In the genomic region with DNA sequence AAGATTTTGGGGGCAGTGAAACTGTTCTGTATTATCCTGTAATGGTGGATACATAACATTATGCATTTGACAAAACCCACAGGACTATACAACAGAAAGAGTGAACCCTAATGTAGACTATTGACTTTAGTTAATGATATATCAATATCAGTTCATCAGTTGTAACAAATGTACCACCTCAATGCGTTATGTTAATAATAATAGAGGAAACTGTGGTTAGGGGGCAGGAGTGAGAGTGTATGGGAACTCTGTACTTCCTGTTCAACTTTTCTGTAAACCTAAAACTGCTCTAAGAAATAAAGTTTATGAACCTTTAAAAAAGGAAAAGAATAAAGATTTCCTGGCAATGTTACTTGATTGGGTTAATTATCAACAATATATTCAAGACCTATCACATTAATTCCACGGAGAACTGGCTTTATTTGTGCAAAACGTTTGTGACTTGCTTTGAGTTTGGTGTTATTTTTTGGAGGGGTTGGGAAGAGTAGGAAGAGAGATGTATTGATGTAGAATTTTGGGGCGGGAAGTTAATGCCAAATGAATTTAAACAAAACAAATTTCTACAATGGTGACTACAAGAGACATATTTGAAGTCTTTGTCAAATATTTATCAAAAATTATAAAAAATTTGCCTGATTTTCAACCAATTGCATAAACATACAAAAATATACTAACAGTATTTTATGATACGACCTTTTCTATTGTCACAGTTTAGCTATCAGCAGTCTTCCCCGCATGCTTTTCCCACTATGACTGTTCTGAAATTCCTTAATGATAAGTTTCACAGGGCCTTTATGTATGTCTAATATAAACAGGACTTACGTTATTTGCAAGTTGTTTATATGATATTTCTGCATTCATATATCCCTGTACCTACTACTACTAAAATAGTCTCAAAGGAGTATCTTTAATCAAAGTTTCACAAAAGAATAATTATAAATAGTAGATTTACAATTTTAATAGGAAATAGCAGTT, we compare ENCODE assay signal across 9 cellular contexts. TPM values are rescaled to one million over a fixed set of nuclear protein-coding genes. Genes with fewer than 3 reads are reported as not detected.
A peak's percentile ranks its signal among the peaks of the same experiment; 100 is the strongest.
DNase-seq lines count a peak whose midpoint lies in the region; ATAC-seq and TF ChIP-seq lines count a peak whose summit lies in the region.
"Had no signal": no experiment of that assay in that cellular context is flagged by ENCODE, and none has a peak within 500 bp of the region (broad histone marks: within the 10 kb centered on the region; RNA-seq: fewer than 3 reads in every experiment).

No MANE protein-coding gene starts in this region.

- no peak for DNase-seq in activated CD4-positive, alpha-beta T cell treated with anti-CD3 and anti-CD28 coated beads for 36 hours
- no peak for DNase-seq in activated CD4-positive, alpha-beta T cell treated with anti-CD3 and anti-CD28 coated beads for 48 hours
- no peak for DNase-seq in esophagus muscularis mucosa (ENCODE audit: extremely low spot score)
- no peak for DNase-seq in stimulated activated naive B cell treated with anti-CD40 and anti-IgM and Interleukin-4, amounts not matched to agents 10 μg/mL and 1 μg/mL and 100 μg/mL, for 72 hours
- no peak for DNase-seq in caudate nucleus (lab: John Stamatoyannopoulos, UW)

- WGBS in esophagus muscularis mucosa = 57% methylated on average over 7 of the region's 7 CpGs

- H3K9me3 Mint-ChIP-seq in activated CD4-positive, alpha-beta T cell treated with anti-CD3 and anti-CD28 coated beads for 36 hours (ENCODE audit: low read depth) = no peaks in the 10 kb centered on the region
- H3K9me3 Mint-ChIP-seq in stimulated activated naive B cell treated with anti-CD40 and anti-IgM and Interleukin-4, amounts not matched to agents 10 μg/mL and 1 μg/mL and 100 μg/mL, for 72 hours = no peaks in the 10 kb centered on the region

- H3K27ac Mint-ChIP-seq in activated CD4-positive, alpha-beta T cell treated with anti-CD3 and anti-CD28 coated beads for 36 hours = no peak overlapping the region
- H3K27ac Mint-ChIP-seq in stimulated activated naive B cell treated with anti-CD40 and anti-IgM and Interleukin-4, amounts not matched to agents 10 μg/mL and 1 μg/mL and 100 μg/mL, for 72 hours = no peak overlapping the region

- no peaks in the 10 kb centered on the region for H3K36me3 Mint-ChIP-seq in activated CD4-positive, alpha-beta T cell treated with anti-CD3 and anti-CD28 coated beads for 36 hours (ENCODE audit: low read depth)
- H3K36me3 Mint-ChIP-seq in stimulated activated naive B cell treated with anti-CD40 and anti-IgM and Interleukin-4, amounts not matched to agents 10 μg/mL and 1 μg/mL and 100 μg/mL, for 72 hours = peaks cover 6 to 11% of the 10 kb centered on the region in 2 donors

- CTCF ChIA-PET in activated CD4-positive, alpha-beta T cell treated with anti-CD3 and anti-CD28 coated beads for 36 hours (lab: Charles Lee) = interaction anchor here (1.0 to 5.5 kb wide), 5 partner anchors 11 to 122 kb away, joined by 3 to 43 read pairs (median 4); no protein-coding TSS in a partner anchor

- no peaks in the 10 kb centered on the region for H3K9me3 ChIP-seq in OCI-LY3 (ENCODE audit: insufficient read depth, low read length)
- H3K9me3 ChIP-seq in esophagus muscularis mucosa = no peaks in the 10 kb centered on the region

- no peak overlapping the region for H3K9ac ChIP-seq in OCI-LY3 (ENCODE audit: low read length)

- no peaks in the 10 kb centered on the region for H3K27me3 ChIP-seq in OCI-LY3 (ENCODE audit: low read depth, low read length)
- H3K27me3 ChIP-seq in esophagus muscularis mucosa = no peaks in the 10 kb centered on the region

- H3K36me3 ChIP-seq in OCI-LY3 (replicated peaks; ENCODE audit: low read depth, low read length) = no peaks in the 10 kb centered on the region
- no peaks in the 10 kb centered on the region for H3K36me3 ChIP-seq in esophagus muscularis mucosa

- peaks cover 40% of the 10 kb centered on the region for H3K4me1 Mint-ChIP-seq in activated CD4-positive, alpha-beta T cell treated with anti-CD3 and anti-CD28 coated beads for 36 hours
- peaks cover 21 to 44% of the 10 kb centered on the region in 2 donors for H3K4me1 Mint-ChIP-seq in stimulated activated naive B cell treated with anti-CD40 and anti-IgM and Interleukin-4, amounts not matched to agents 10 μg/mL and 1 μg/mL and 100 μg/mL, for 72 hours

- H3K27me3 Mint-ChIP-seq in activated CD4-positive, alpha-beta T cell treated with anti-CD3 and anti-CD28 coated beads for 36 hours = no peaks in the 10 kb centered on the region
- H3K27me3 Mint-ChIP-seq in stimulated activated naive B cell treated with anti-CD40 and anti-IgM and Interleukin-4, amounts not matched to agents 10 μg/mL and 1 μg/mL and 100 μg/mL, for 72 hours = no peaks in the 10 kb centered on the region

- no peak for TF ChIP-seq POLR2A in esophagus muscularis mucosa (IDR thresholded peaks at IDR 0.05; ENCODE audit: low read depth)

- POLR2A ChIA-PET in activated CD4-positive, alpha-beta T cell treated with anti-CD3 and anti-CD28 coated beads for 36 hours (lab: Charles Lee) = no interaction called here

- peaks cover 8% of the 10 kb centered on the region for H4K20me1 ChIP-seq in OCI-LY3 (ENCODE audit: insufficient read depth, low read length)

- H3K4me3 ChIP-seq in OCI-LY3 (ENCODE audit: low read length) (peak overlapping the region; percentile 97), esophagus muscularis mucosa (peak overlapping the region in 1 of 4 donors; percentile 97)

- H3K4me3 Mint-ChIP-seq in activated CD4-positive, alpha-beta T cell treated with anti-CD3 and anti-CD28 coated beads for 36 hours = peak overlapping the region; percentile 21
- H3K4me3 Mint-ChIP-seq in stimulated activated naive B cell treated with anti-CD40 and anti-IgM and Interleukin-4, amounts not matched to agents 10 μg/mL and 1 μg/mL and 100 μg/mL, for 72 hours = peak overlapping the region; percentile 27 to 31

- peak overlapping the region; percentile 83 for H3K4me2 ChIP-seq in OCI-LY3 (ENCODE audit: low read length)

- H3K27ac ChIP-seq in OCI-LY3 (ENCODE audit: low read length) (no peak overlapping the region), esophagus muscularis mucosa (replicated peaks in 1 of 4) (peak overlapping the region; percentile 96 to 100 (median 100)), caudate nucleus (ENCODE audit: low read depth, low read length) (no peak overlapping the region)

- TF ChIP-seq CTCF in OCI-LY3 (IDR thresholded peaks at IDR 0.05; ENCODE audit: low read depth, low read length) (no peak), esophagus muscularis mucosa (IDR thresholded peaks at IDR 0.05) (no peak)

- TF ChIP-seq EP300 in esophagus muscularis mucosa (IDR thresholded peaks at IDR 0.05) = no peak

- no peak for ATAC-seq in activated CD4-positive, alpha-beta T cell treated with anti-CD3 and anti-CD28 coated beads for 36 hours
- ATAC-seq in stimulated activated naive B cell treated with anti-CD40 and anti-IgM and Interleukin-4, amounts not matched to agents 10 μg/mL and 1 μg/mL and 100 μg/mL, for 72 hours (replicated peaks) = no peak
- ATAC-seq in HG02759 (IDR thresholded peaks at IDR 0.05; ENCODE audit: unreplicated experiment) (no peak), HG02798 (IDR thresholded peaks at IDR 0.05; ENCODE audit: poor library complexity, unreplicated experiment) (no peak)
- ATAC-seq: activated CD4-positive, CD25-positive, alpha-beta regulatory T cell treated with anti-CD3 and anti-CD28 coated beads, Interleukin-2, amount 50 U/mL, for 24 hours had no signal

- intact Hi-C loops in activated CD4-positive, alpha-beta T cell treated with anti-CD3 and anti-CD28 coated beads for 36 hours (cut with DNase I, micrococcal nuclease) = loop anchor here (5.0 to 10.0 kb wide), 7 partner anchors 50 to 1080 kb away; a partner anchor contains a TSS
- intact Hi-C loops in esophagus muscularis mucosa (cut with DNase I) = loop anchor here (5.0 kb wide), 1 partner anchor 45 kb away; no protein-coding TSS in a partner anchor

- H2AFZ ChIP-seq in OCI-LY3 (ENCODE audit: low read depth, low read length) = no peak overlapping the region

- peaks cover 51% of the 10 kb centered on the region for H3K4me1 ChIP-seq in OCI-LY3 (ENCODE audit: low read length)
- peaks cover 10 to 27% (median 20%) of the 10 kb centered on the region in 4 donors for H3K4me1 ChIP-seq in esophagus muscularis mucosa

- peaks cover 27% of the 10 kb centered on the region for H3K79me2 ChIP-seq in OCI-LY3 (ENCODE audit: low read length)

RNA-seq across cellular contexts. Expression of a gene that starts 2.1 kb away (rescaled TPM):
- 10 to 100 TPM; 70.3 to 84.8 TPM for total RNA-seq in activated CD4-positive, alpha-beta T cell treated with anti-CD3 and anti-CD28 coated beads for 36 hours
- total RNA-seq in esophagus muscularis mucosa = 100 to 1,000 TPM; 214 to 272 (median 251) TPM

Comparison
In these comparisons a context has a peak if more than half of its experiments do, and no peak if none do; other contexts are left out.
1. H3K27ac ChIP-seq: peak in esophagus muscularis mucosa (4 of 4); none in OCI-LY3 (single experiment) and caudate nucleus (single experiment).